In genomic region chr19:13156968-13157882, GRCh38 we compare ENCODE assay signal across 1 cellular context.
TF ChIP-seq lines count a peak whose summit lies in the region.

No MANE protein-coding gene starts in this region.

TF ChIP-seq in A549, 52 proteins besides CTCF, POLR2A, EP300 and RAD21 (continued from another document):
- TF ChIP-seq, protein P1, sequence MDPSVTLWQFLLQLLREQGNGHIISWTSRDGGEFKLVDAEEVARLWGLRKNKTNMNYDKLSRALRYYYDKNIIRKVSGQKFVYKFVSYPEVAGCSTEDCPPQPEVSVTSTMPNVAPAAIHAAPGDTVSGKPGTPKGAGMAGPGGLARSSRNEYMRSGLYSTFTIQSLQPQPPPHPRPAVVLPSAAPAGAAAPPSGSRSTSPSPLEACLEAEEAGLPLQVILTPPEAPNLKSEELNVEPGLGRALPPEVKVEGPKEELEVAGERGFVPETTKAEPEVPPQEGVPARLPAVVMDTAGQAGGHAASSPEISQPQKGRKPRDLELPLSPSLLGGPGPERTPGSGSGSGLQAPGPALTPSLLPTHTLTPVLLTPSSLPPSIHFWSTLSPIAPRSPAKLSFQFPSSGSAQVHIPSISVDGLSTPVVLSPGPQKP (IDR thresholded peaks at IDR 0.05; ENCODE audit: low read depth, low read length), result no peak
- TF ChIP-seq RFX5 (IDR thresholded peaks at IDR 0.05) (no peak), NPAS2 (CRISPR knock-in tag; IDR thresholded peaks at IDR 0.05; ENCODE audit: borderline replicate concordance) (no peak), HDAC2 (IDR thresholded peaks at IDR 0.05) (no peak)
